ENCODE assay signal across 25 cellular contexts in the genomic region with DNA sequence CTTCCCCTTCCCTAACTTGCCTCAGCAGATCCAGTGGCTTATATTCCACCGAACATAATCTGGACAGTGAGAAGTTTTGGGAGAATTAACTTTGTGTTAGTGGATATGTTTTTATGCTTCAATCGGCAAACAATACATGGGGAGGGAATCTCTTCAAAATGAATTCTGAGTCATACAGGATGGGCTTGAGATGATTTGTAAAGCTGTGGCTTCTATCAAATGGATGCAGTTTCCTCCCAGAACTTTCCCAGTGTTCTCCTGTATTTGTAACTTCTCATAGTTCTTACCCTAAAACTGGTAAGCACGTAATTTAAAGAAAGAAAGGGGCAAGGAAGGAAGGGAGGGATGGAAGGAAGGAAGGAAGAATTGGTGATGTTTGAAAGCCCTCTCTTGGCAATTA. TPM values are rescaled to one million over a fixed set of nuclear protein-coding genes. Genes with fewer than 3 reads are reported as not detected.
DNase-seq lines count a peak whose midpoint lies in the region; ATAC-seq, FAIRE-seq and TF ChIP-seq lines count a peak whose summit lies in the region.
"Had no signal": no experiment of that assay in that cellular context is flagged by ENCODE, and none has a peak within 500 bp of the region (broad histone marks: within the 10 kb centered on the region; RNA-seq: fewer than 3 reads in every experiment).

No MANE protein-coding gene starts in this region.

- H3K9me1 ChIP-seq in endothelial cell of umbilical vein (replicated peaks; ENCODE audit: control insufficient read depth, extremely low read depth, insufficient read depth, low read length), result no peaks in the 10 kb centered on the region

- CTCF ChIA-PET in PC-3 (lab: Charles Lee) (no interaction called here), endothelial cell of umbilical vein (lab: Charles Lee) (interaction anchor here (0.7 to 1.5 kb wide), 3 partner anchors 11 to 605 kb away, joined by 3 to 4 read pairs (median 3); no protein-coding TSS in a partner anchor)

- H4K91ac ChIP-seq in neuronal stem cell (ENCODE audit: low read depth, low read length, poor library complexity), result no peak overlapping the region

- H2BK12ac ChIP-seq in neuronal stem cell (ENCODE audit: low read length), result no peak overlapping the region

- no peak overlapping the region for H3K9ac ChIP-seq in PC-3 (ENCODE audit: low read length)
- no peak overlapping the region for H3K9ac ChIP-seq in endothelial cell of umbilical vein (replicated peaks; ENCODE audit: extremely low read depth, insufficient read depth, low read length)
- no peak overlapping the region for H3K9ac ChIP-seq in neuronal stem cell (ENCODE audit: low read depth, low read length, poor library complexity)
- H3K9ac ChIP-seq: BLaER1 had no signal

- POLR2A ChIA-PET in PC-3 (lab: Charles Lee; ENCODE audit: unreplicated experiment), result interaction anchor here (0.8 kb wide), 1 partner anchor 631 kb away, joined by 16 read pairs; no protein-coding TSS in a partner anchor
- POLR2A ChIA-PET in endothelial cell of umbilical vein (lab: Charles Lee), result no interaction called here

- H3K4me1 ChIP-seq in PC-3 (ENCODE audit: insufficient read depth, low read length), result no peaks in the 10 kb centered on the region
- no peaks in the 10 kb centered on the region for H3K4me1 ChIP-seq in endothelial cell of umbilical vein (ENCODE audit: control insufficient read depth, extremely low read depth, insufficient read depth, low read length)
- peaks cover 4 to 7% of the 10 kb centered on the region in 2 donors for H3K4me1 ChIP-seq in neuronal stem cell (ENCODE audit: control insufficient read depth in 2 of 2, insufficient read depth in 1 of 2, low read depth in 1 of 2, low read length in 2 of 2)
- H3K4me1 ChIP-seq: BE2C, BLaER1, Caco-2 had no signal

- intact Hi-C loops in PC-3 (cut with micrococcal nuclease), result no loop called here
- intact Hi-C loops in endothelial cell of umbilical vein (cut with micrococcal nuclease), result no loop called here
- intact Hi-C loops in left colon (cut with DNase I, micrococcal nuclease), result no loop called here

- TF ChIP-seq CTCF in PC-3 (conservative IDR thresholded peaks at IDR 0.05; ENCODE audit: low read depth, low read length) (no peak), endothelial cell of umbilical vein (IDR thresholded peaks at IDR 0.05; ENCODE audit: extremely low read depth in 1 of 2, insufficient read depth in 1 of 2, low read depth in 1 of 2, low read length in 2 of 2) (no peak)

- H2AFZ ChIP-seq in PC-3 (ENCODE audit: low read length) (peak overlapping the region; percentile 18; the same call in 1 of the 2 replicates), endothelial cell of umbilical vein (ENCODE audit: low read depth, low read length) (peak overlapping the region; percentile 54), neuronal stem cell (ENCODE audit: low read length) (peak overlapping the region; percentile 25)

- H3K27me3 ChIP-seq in PC-3 (ENCODE audit: low read length), result no peaks in the 10 kb centered on the region
- no peaks in the 10 kb centered on the region for H3K27me3 ChIP-seq in endothelial cell of umbilical vein (ENCODE audit: control insufficient read depth in 2 of 2, insufficient read depth in 2 of 2, low read length in 2 of 2)
- no peaks in the 10 kb centered on the region for H3K27me3 ChIP-seq in neuronal stem cell (ENCODE audit: control insufficient read depth in 3 of 3, insufficient read depth in 3 of 3, low read depth in 1 of 3, low read length in 3 of 3)
- H3K27me3 ChIP-seq: BE2C, BLaER1 had no signal

- H2BK5ac ChIP-seq in neuronal stem cell (ENCODE audit: low read length), result no peak overlapping the region

- no peak overlapping the region for H3K23ac ChIP-seq in neuronal stem cell (ENCODE audit: low read depth, low read length, poor library complexity)

- BruUV-seq in PC-3 (replicated peaks; lab: Mats Ljungman, UMichigan), result no TSS peak
- no TSS peak for BruUV-seq in endothelial cell of umbilical vein (replicated peaks; lab: Mats Ljungman, UMichigan)

- H3K4me2 ChIP-seq in PC-3 (ENCODE audit: low read length), result no peak overlapping the region
- no peak overlapping the region for H3K4me2 ChIP-seq in endothelial cell of umbilical vein (ENCODE audit: insufficient read depth, low read length)
- H3K4me2 ChIP-seq in neuronal stem cell (ENCODE audit: insufficient read depth, low read length, poor library complexity, severe bottlenecking), result no peak overlapping the region
- H3K4me2 ChIP-seq: BLaER1 had no signal

- TF ChIP-seq POLR2A in endothelial cell of umbilical vein (IDR thresholded peaks at IDR 0.05; ENCODE audit: low read depth, low read length), result no peak

- no peaks in the 10 kb centered on the region for H3K9me2 ChIP-seq in PC-3 (replicated peaks; ENCODE audit: low read length)

- no peak overlapping the region for H2AK5ac ChIP-seq in neuronal stem cell (ENCODE audit: low read depth, low read length)

- no peak overlapping the region for H3K18ac ChIP-seq in neuronal stem cell (ENCODE audit: low read length)

- H3K4ac ChIP-seq in neuronal stem cell (ENCODE audit: low read length), result no peak overlapping the region

- DNase-seq in HT1080 (ENCODE audit: low read depth) (peak; percentile 20), PC-3 (no peak), endothelial cell of umbilical vein (ENCODE audit: low read depth, low spot score) (peak; percentile 48), neuronal stem cell (ENCODE audit: low spot score) (no peak), left colon (no peak), GM03348 (ENCODE audit: low spot score) (no peak)
- DNase-seq: 8988T; ACHN; BE2C; C1 segment of cervical spinal cord; Caco-2; Calu3; CD4-positive, alpha-beta memory T cell; CD4-positive, CD25-positive, alpha-beta regulatory T cell; CD8-positive, alpha-beta memory T cell; DMS79 treated with DMSO at 0.1 percent for 48 hours; GF-D8 had no signal

- H4K8ac ChIP-seq in neuronal stem cell (ENCODE audit: low read depth, low read length), result no peak overlapping the region

- no peaks in the 10 kb centered on the region for H3K9me3 ChIP-seq in PC-3 (ENCODE audit: low read length)
- H3K9me3 ChIP-seq in endothelial cell of umbilical vein (replicated peaks; ENCODE audit: control insufficient read depth, insufficient read depth, low read length), result no peaks in the 10 kb centered on the region
- H3K9me3 ChIP-seq in neuronal stem cell (replicated peaks in 1 of 2; ENCODE audit: control insufficient read depth in 2 of 2, insufficient read depth in 1 of 2, low read depth in 1 of 2, low read length in 2 of 2), result no peaks in the 10 kb centered on the region
- H3K9me3 ChIP-seq: BE2C, BLaER1, Caco-2 had no signal

- dilution Hi-C loops in endothelial cell of umbilical vein (cut with MboI; ENCODE audit: extremely low pct_ligation_motif_present, low sequenced_read_pairs), result no loop called here

- H2BK120ac ChIP-seq in neuronal stem cell (ENCODE audit: low read depth, low read length), result no peak overlapping the region

- H2BK15ac ChIP-seq in neuronal stem cell (ENCODE audit: low read length), result no peak overlapping the region

- H3K79me2 ChIP-seq in PC-3 (ENCODE audit: low read length) (no peaks in the 10 kb centered on the region), endothelial cell of umbilical vein (ENCODE audit: control insufficient read depth, insufficient read depth, low read length) (no peaks in the 10 kb centered on the region)

- FAIRE-seq in endothelial cell of umbilical vein (lab: Jason Lieb, UNC), result peak; percentile 67
- FAIRE-seq: A204.1, D721Med, G401.6, GM12878, GM12892, GM18507 had no signal

- H3K36me3 ChIP-seq in PC-3 (ENCODE audit: low read depth, low read length) (no peaks in the 10 kb centered on the region), endothelial cell of umbilical vein (ENCODE audit: control insufficient read depth in 2 of 2, extremely low read depth in 1 of 2, insufficient read depth in 2 of 2, low read length in 2 of 2) (no peaks in the 10 kb centered on the region), neuronal stem cell (replicated peaks in 1 of 2; ENCODE audit: control insufficient read depth in 2 of 2, insufficient read depth in 2 of 2, low read length in 2 of 2) (no peaks in the 10 kb centered on the region)
- H3K36me3 ChIP-seq: BE2C, BLaER1 had no signal

- H3K79me1 ChIP-seq in neuronal stem cell (ENCODE audit: low read depth, low read length), result no peaks in the 10 kb centered on the region

- H4K20me1 ChIP-seq in PC-3 (ENCODE audit: low read length), result no peaks in the 10 kb centered on the region
- no peaks in the 10 kb centered on the region for H4K20me1 ChIP-seq in endothelial cell of umbilical vein (replicated peaks; ENCODE audit: control insufficient read depth, extremely low read depth, insufficient read depth, low read length)
- H4K20me1 ChIP-seq: BLaER1 had no signal

- no CpG with 5 or more reads among the region's 3 CpGs for WGBS in neuronal stem cell (ENCODE audit: extremely low coverage in 2 of 2, insufficient read length in 2 of 2, insufficient replicate concordance in 1 of 2), 2 donors

- no peak overlapping the region for H3K14ac ChIP-seq in neuronal stem cell (ENCODE audit: low read length)

- peak; percentile 40; the same call in 1 of the 2 replicates for ATAC-seq in PC-3
- ATAC-seq in HG03039 (IDR thresholded peaks at IDR 0.05; ENCODE audit: unreplicated experiment), result no peak
- no peak for ATAC-seq in left colon
- ATAC-seq: GM12878 had no signal

- H3F3A ChIP-seq in PC-3 (ENCODE audit: low read length, unreplicated experiment), result no peaks in the 10 kb centered on the region

- no peak overlapping the region for H3K4me3 ChIP-seq in PC-3 (ENCODE audit: low read length)
- no peak overlapping the region for H3K4me3 ChIP-seq in endothelial cell of umbilical vein (replicated peaks in 1 of 3; ENCODE audit: insufficient read depth in 1 of 3, low read depth in 1 of 3, low read length in 3 of 3)
- H3K4me3 ChIP-seq in neuronal stem cell (ENCODE audit: low read length in 2 of 2), result no peak overlapping the region
- H3K4me3 ChIP-seq: BLaER1, GM12878 had no signal

- no peak overlapping the region for H3K27ac ChIP-seq in PC-3 (ENCODE audit: low read length)
- no peak overlapping the region for H3K27ac ChIP-seq in endothelial cell of umbilical vein (ENCODE audit: insufficient read depth, low read depth, low read length)
- no peak overlapping the region for H3K27ac ChIP-seq in neuronal stem cell (replicated peaks; ENCODE audit: low read length)
- H3K27ac ChIP-seq: BLaER1 had no signal

RNA-seq across cellular contexts. Expression of a gene that starts 36.8 kb away (rescaled TPM):
- total RNA-seq in HT1080 (2014; rRNA removed; shearing (Covaris generic)), result 21.6 and 36.4 TPM in 2 replicates
- 33.2 and 34.5 TPM in 2 replicates for polyA plus RNA-seq in HT1080 (2015; cell fraction: cytosol; rRNA removed)
- polyA plus RNA-seq in HT1080 (2015; cell fraction: nucleus; rRNA removed), result 19.7 and 21.2 TPM in 2 replicates
- total RNA-seq in PC-3 (2014; rRNA removed) (20.7 and 27.2 TPM in 2 replicates), endothelial cell of umbilical vein (32.3 and 32.8 TPM in 2 replicates), left colon (10 to 100 TPM; 19.6 to 20.5 TPM)
- 12.7 and 19.4 TPM in 2 replicates for polyA plus RNA-seq in endothelial cell of umbilical vein
- 33.7 and 39.7 TPM in 2 replicates for polyA plus RNA-seq in endothelial cell of umbilical vein (2011; cell fraction: cytosol; rRNA removed)
- 10.5 and 15.5 TPM in 2 replicates for polyA plus RNA-seq in endothelial cell of umbilical vein (2011; cell fraction: nucleus; rRNA removed)
- 36.4 and 53.6 TPM in 2 replicates for polyA plus RNA-seq in endothelial cell of umbilical vein (2012)
- polyA minus RNA-seq in endothelial cell of umbilical vein, result 9.9 and 13.0 TPM in 2 replicates
- polyA minus RNA-seq in endothelial cell of umbilical vein (2011; cell fraction: cytosol; rRNA and poly(A)+ RNA removed), result 9.3 TPM
- polyA minus RNA-seq in endothelial cell of umbilical vein (2011; cell fraction: nucleus; rRNA and poly(A)+ RNA removed), result 3.8 and 5.4 TPM in 2 replicates
- 17.1 TPM for polyA plus RNA-seq in neuronal stem cell (2013, experiment 1 of 2)
- polyA plus RNA-seq in neuronal stem cell (2013, experiment 2 of 2), result 17.3 TPM

Comparison
In these comparisons a context has a peak if more than half of its experiments do, and no peak if none do; other contexts are left out.
1. DNase-seq: peak in HT1080 (single experiment) and endothelial cell of umbilical vein (single experiment); none in PC-3 (single experiment), neuronal stem cell (single experiment), left colon (0 of 2) and GM03348 (single experiment).
2. Peak in every context shown above with its lines, with median percentiles within 50 percentile points of each other: H2AFZ ChIP-seq.